1 cellular context compared by ENCODE assay signal in genomic region chr11:73334244-73335203, GRCh38.
TF ChIP-seq lines count a peak whose summit lies in the region.

No MANE protein-coding gene starts in this region.

TF ChIP-seq in WTC11, 78 proteins besides CTCF, POLR2A, EP300 and RAD21 (continued from another document):
- no peak for TF ChIP-seq ZNF532 (CRISPR knock-in tag; IDR thresholded peaks at IDR 0.05; ENCODE audit: borderline replicate concordance)
- TF ChIP-seq MLX (CRISPR knock-in tag; IDR thresholded peaks at IDR 0.05): no peak
- no peak for TF ChIP-seq ZBTB43 (CRISPR knock-in tag; IDR thresholded peaks at IDR 0.05)
- TF ChIP-seq RORB (CRISPR knock-in tag; IDR thresholded peaks at IDR 0.05): no peak
- no peak for TF ChIP-seq USF1 (CRISPR knock-in tag; IDR thresholded peaks at IDR 0.05)
- no peak for TF ChIP-seq ATF6 (CRISPR knock-in tag; IDR thresholded peaks at IDR 0.05)
- no peak for TF ChIP-seq KAT7 (CRISPR knock-in tag; IDR thresholded peaks at IDR 0.05; ENCODE audit: borderline replicate concordance)
- no peak for TF ChIP-seq ZMAT4 (CRISPR knock-in tag; IDR thresholded peaks at IDR 0.05)
- TF ChIP-seq HMGA2 (CRISPR knock-in tag; IDR thresholded peaks at IDR 0.05): no peak
- TF ChIP-seq ZNF425 (CRISPR knock-in tag; conservative IDR thresholded peaks at IDR 0.05): no peak
- TF ChIP-seq FOXP4 (CRISPR knock-in tag; IDR thresholded peaks at IDR 0.05): no peak
- TF ChIP-seq OVOL2 (CRISPR knock-in tag; IDR thresholded peaks at IDR 0.05; ENCODE audit: borderline replicate concordance): no peak
- TF ChIP-seq E2F1 (CRISPR knock-in tag; IDR thresholded peaks at IDR 0.05): no peak
